1 cellular context compared by ENCODE assay signal in the genomic region with DNA sequence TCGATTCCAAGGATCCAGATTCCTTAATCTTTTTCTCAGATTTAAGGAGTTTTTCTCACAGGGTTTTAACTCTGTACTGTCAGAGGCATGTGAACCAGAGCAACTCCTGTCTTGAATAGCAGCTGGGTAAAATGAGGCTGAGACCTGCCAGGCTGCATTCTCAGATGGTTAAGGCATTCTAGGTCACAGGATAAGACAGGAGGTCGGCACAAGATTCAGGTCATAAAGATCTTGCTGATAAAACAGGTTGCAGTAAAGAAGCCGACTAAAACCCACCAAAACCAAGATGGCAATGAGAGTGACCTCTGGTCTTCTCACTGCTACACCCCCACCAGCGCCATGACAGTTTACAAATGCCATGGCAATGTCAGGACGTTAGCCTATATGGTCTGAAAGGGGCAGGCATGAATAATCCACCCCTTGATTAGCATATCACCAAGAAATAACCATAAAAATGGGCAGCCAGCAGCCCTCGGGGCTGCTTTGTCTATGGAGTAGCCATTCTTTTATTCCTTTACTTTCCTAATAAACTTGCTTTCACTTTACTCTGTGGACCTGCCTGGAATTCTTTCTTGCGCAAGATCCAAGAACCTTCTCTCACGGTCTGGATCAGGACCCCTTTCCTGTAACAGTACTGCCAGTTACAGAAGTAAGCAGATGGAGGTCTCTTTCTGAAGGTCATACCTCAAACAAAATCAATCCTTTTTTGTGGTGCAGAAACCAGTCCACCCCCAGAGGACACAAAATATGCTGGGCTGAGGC.
TF ChIP-seq lines count a peak whose summit lies in the region.

No MANE protein-coding gene starts in this region.

TF ChIP-seq in H1, 55 proteins besides CTCF, POLR2A, EP300 and RAD21 (continued from another document):
- TF ChIP-seq RNF2 (IDR thresholded peaks at IDR 0.05; ENCODE audit: borderline replicate concordance, low read depth, low read length, missing control alignments, poor library complexity, severe bottlenecking): no peak
- TF ChIP-seq SP4 (IDR thresholded peaks at IDR 0.05; ENCODE audit: low read length): 0 out of 2 replicates have a peak, but pooled peaks have one; percentile 14
- TF ChIP-seq HDAC2 (IDR thresholded peaks at IDR 0.05; ENCODE audit: borderline replicate concordance in 1 of 2, low read depth in 2 of 2, low read length in 2 of 2): 0 out of 4 replicates have a peak, but pooled peaks of 1 of the 2 experiments have one; percentile 2
- TF ChIP-seq TEAD4 (IDR thresholded peaks at IDR 0.05; ENCODE audit: low read depth, low read length): peak; percentile 35; the same call in 1 of the 2 replicates
